ENCODE assay signal across 1 cellular context in the genomic region with DNA sequence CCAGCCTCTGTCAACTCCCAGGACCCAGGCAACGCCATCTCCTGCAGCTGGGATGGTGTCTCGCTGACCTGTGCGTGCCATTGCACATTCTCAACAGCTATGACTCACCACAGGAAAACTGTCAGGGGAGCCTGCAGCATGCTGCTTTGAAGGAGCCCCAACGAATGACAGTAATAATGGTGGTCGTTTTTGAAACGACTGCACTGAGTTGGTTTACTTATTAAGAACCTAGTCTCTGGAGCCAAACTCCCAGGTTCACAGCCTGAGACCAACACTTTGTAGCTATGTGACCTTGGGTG.
TF ChIP-seq lines count a peak whose summit lies in the region.

No MANE protein-coding gene starts in this region.

TF ChIP-seq in A549, 52 proteins besides CTCF, POLR2A, EP300 and RAD21 (continued from another document):
- TF ChIP-seq MAX (IDR thresholded peaks at IDR 0.05), result peak; percentile 85
- TF ChIP-seq HEYL (CRISPR knock-in tag; IDR thresholded peaks at IDR 0.05), result no peak
- TF ChIP-seq KDM1A (IDR thresholded peaks at IDR 0.05; ENCODE audit: low read depth), result no peak
- peak; percentile 17; the same call in 1 of the 2 replicates for TF ChIP-seq E2F6 (IDR thresholded peaks at IDR 0.05; ENCODE audit: borderline replicate concordance, low read depth)
TF ChIP-seq in A549: peak in this region for 3.
